ENCODE assay signal across 22 cellular contexts in genomic region chr15:35445891-35446290, GRCh38.
"Had no signal": no experiment of that assay in that cellular context is flagged by ENCODE, and none has a peak within 500 bp of the region (broad histone marks: within the 10 kb centered on the region; RNA-seq: fewer than 3 reads in every experiment).

No MANE protein-coding gene starts in this region.

- H3K4me3 ChIP-seq: coronary artery, hepatocyte, left lung, pancreas, psoas muscle, right atrium auricular region, thoracic aorta had no signal

- DNase-seq: activated CD4-positive, alpha-beta memory T cell treated with anti-CD3 and anti-CD28 coated beads for 36 hours; activated CD4-positive, alpha-beta T cell treated with anti-CD3 and anti-CD28 coated beads for 4 hours; activated CD4-positive, CD25-positive, alpha-beta regulatory T cell; activated gamma-delta T cell; activated naive CD4-positive, alpha-beta T cell treated with anti-CD3 and anti-CD28 coated beads, Interleukin-2, amount 50 U/mL, for 16 hours; anterior cingulate cortex; foreskin keratinocyte; immature natural killer cell; kidney glomerular epithelial cell; left lung; midbrain; pancreas; psoas muscle; stimulated activated CD4-positive, alpha-beta T cell treated with anti-CD3 and anti-CD28 coated beads, Interleukin-4, amount 100 ng/mL, for 24 hours; stimulated activated naive CD4-positive, alpha-beta T cell treated with Interleukin-2 at 50 U/mL for 16 hours; SW 1271; T-helper 17 cell had no signal

- H3K9me3 ChIP-seq: left lung, pancreas, psoas muscle, right atrium auricular region, thoracic aorta had no signal

- H3K4me1 ChIP-seq: left lung, psoas muscle, right atrium auricular region had no signal

- H3K27me3 ChIP-seq: foreskin keratinocyte, hepatocyte, left lung, right atrium auricular region had no signal

- H3K36me3 ChIP-seq: left lung, pancreas, right atrium auricular region, thoracic aorta had no signal

- H3K27ac ChIP-seq: coronary artery, epithelial cell of prostate, foreskin keratinocyte, hepatocyte, left lung, pancreas, psoas muscle, right atrium auricular region, thoracic aorta had no signal
